19 cellular contexts compared by ENCODE assay signal in genomic region chr2:175990099-175990498, GRCh38. TPM values are rescaled to one million over a fixed set of nuclear protein-coding genes. Genes with fewer than 3 reads are reported as not detected.
DNase-seq lines count a peak whose midpoint lies in the region; ATAC-seq, FAIRE-seq and TF ChIP-seq lines count a peak whose summit lies in the region.
"Had no signal": no experiment of that assay in that cellular context is flagged by ENCODE, and none has a peak within 500 bp of the region (broad histone marks: within the 10 kb centered on the region; RNA-seq: fewer than 3 reads in every experiment).

No MANE protein-coding gene starts in this region.

- TF ChIP-seq CTCF in right atrium auricular region (IDR thresholded peaks at IDR 0.05) (no peak), glutamatergic neuron (IDR thresholded peaks at IDR 0.05; ENCODE audit: partially characterized antibody, unreplicated experiment) (no peak), nephron progenitor cell (IDR thresholded peaks at IDR 0.05) (no peak), testis (IDR thresholded peaks at IDR 0.05) (no peak)

- DNase-seq in Right ventricle myocardium inferior (ENCODE audit: missing footprints) (no peak), right atrium auricular region (ENCODE audit: low spot score) (no peak), glutamatergic neuron (peak; percentile 16), nephron progenitor cell (no peak), ureter (ENCODE audit: low spot score) (no peak), small intestine (no peak), testis (no peak)
- DNase-seq: 8988T; CD4-positive, alpha-beta memory T cell; DMS153; DMS79; GDM1; HFFc6 had no signal

- H3K27me3 ChIP-seq in right atrium auricular region (no peaks in the 10 kb centered on the region), small intestine (ENCODE audit: control insufficient read depth in 2 of 2, insufficient read depth in 2 of 2, low read length in 2 of 2) (no peaks in the 10 kb centered on the region), testis (no peaks in the 10 kb centered on the region)
- H3K27me3 ChIP-seq: BLaER1 had no signal

- H3K4me3 ChIP-seq in right atrium auricular region (no peak overlapping the region), small intestine (ENCODE audit: low read depth in 1 of 2, low read length in 2 of 2) (no peak overlapping the region), testis (no peak overlapping the region)
- H3K4me3 ChIP-seq: BLaER1, GM23338 had no signal

- no peak for FAIRE-seq in small intestine (lab: Jason Lieb, UNC)
- FAIRE-seq: H54 had no signal

- peaks cover 6% of the 10 kb centered on the region for H3K9me3 Mint-ChIP-seq in glutamatergic neuron (ENCODE audit: unreplicated experiment)
- no peaks in the 10 kb centered on the region for H3K9me3 Mint-ChIP-seq in nephron progenitor cell
- H3K9me3 Mint-ChIP-seq: CD4-positive, alpha-beta memory T cell; GM23338; HFFc6 had no signal

- peaks cover 12% of the 10 kb centered on the region for H3K4me1 Mint-ChIP-seq in glutamatergic neuron (ENCODE audit: low read depth, unreplicated experiment)
- no peaks in the 10 kb centered on the region for H3K4me1 Mint-ChIP-seq in nephron progenitor cell
- H3K4me1 Mint-ChIP-seq: CD14-positive monocyte, GM23338 had no signal

- intact Hi-C loops in Right ventricle myocardium inferior (cut with DNase I), result no loop called here
- intact Hi-C loops in testis (cut with DNase I; ENCODE audit: low total_unique reads), result no loop called here

- H3K27ac ChIP-seq in right atrium auricular region, result peak overlapping the region in 1 of 2 donors; percentile 21
- H3K27ac ChIP-seq in small intestine (ENCODE audit: low read depth in 1 of 2, low read length in 1 of 2), result no peak overlapping the region
- H3K27ac ChIP-seq in testis, result no peak overlapping the region
- H3K27ac ChIP-seq: BLaER1, HL-60 had no signal

- H3K36me3 Mint-ChIP-seq in glutamatergic neuron (ENCODE audit: unreplicated experiment), result no peaks in the 10 kb centered on the region
- peaks cover 45% of the 10 kb centered on the region for H3K36me3 Mint-ChIP-seq in nephron progenitor cell (ENCODE audit: low read depth)

- ATAC-seq in Right ventricle myocardium inferior, result peak; percentile 39
- ATAC-seq: GM23338, HCT116 had no signal

- no peaks in the 10 kb centered on the region for H3K4me1 ChIP-seq in right atrium auricular region
- no peaks in the 10 kb centered on the region for H3K4me1 ChIP-seq in small intestine (ENCODE audit: control insufficient read depth in 2 of 2, insufficient read depth in 1 of 2, low read depth in 1 of 2, low read length in 1 of 2)
- H3K4me1 ChIP-seq in testis, result no peaks in the 10 kb centered on the region
- H3K4me1 ChIP-seq: BLaER1 had no signal

- H3K4me3 Mint-ChIP-seq in glutamatergic neuron (ENCODE audit: unreplicated experiment) (no peak overlapping the region), nephron progenitor cell (no peak overlapping the region)
- H3K4me3 Mint-ChIP-seq: CD14-positive monocyte; CD4-positive, alpha-beta memory T cell; GM23338; HFFc6 had no signal

- no peak for TF ChIP-seq POLR2A in testis (IDR thresholded peaks at IDR 0.05)

- H3K27ac Mint-ChIP-seq in glutamatergic neuron (ENCODE audit: unreplicated experiment) (peak overlapping the region; percentile 40), nephron progenitor cell (peak overlapping the region; percentile 73)
- H3K27ac Mint-ChIP-seq: CD14-positive monocyte; CD4-positive, alpha-beta memory T cell; GM23338; HFFc6 had no signal

- H3K27me3 Mint-ChIP-seq in glutamatergic neuron (ENCODE audit: unreplicated experiment) (peaks cover 3% of the 10 kb centered on the region), nephron progenitor cell (ENCODE audit: low read depth, poor library complexity) (no peaks in the 10 kb centered on the region)
- H3K27me3 Mint-ChIP-seq: CD4-positive, alpha-beta memory T cell had no signal

- H3K36me3 ChIP-seq in right atrium auricular region (no peaks in the 10 kb centered on the region), small intestine (ENCODE audit: control insufficient read depth in 2 of 2, insufficient read depth in 2 of 2, low read length in 2 of 2) (no peaks in the 10 kb centered on the region), testis (ENCODE audit: low read depth, missing control alignments) (no peaks in the 10 kb centered on the region)

- 86 to 97% (median 97%) methylated on average over 2 of the region's 2 CpGs for WGBS in small intestine, 3 donors
- WGBS in testis, 2 donors, result 94 to 100% methylated on average over 2 of the region's 2 CpGs

- H3K9me3 ChIP-seq in right atrium auricular region, result no peaks in the 10 kb centered on the region
- no peaks in the 10 kb centered on the region for H3K9me3 ChIP-seq in small intestine (ENCODE audit: control insufficient read depth, low read depth)
- H3K9me3 ChIP-seq in testis, result no peaks in the 10 kb centered on the region
- H3K9me3 ChIP-seq: BLaER1 had no signal

RNA-seq across cellular contexts. Expression of gene LNPK, which starts 12.0 kb away (rescaled TPM):
- total RNA-seq in Right ventricle myocardium inferior, result 38.8 TPM
- total RNA-seq in right atrium auricular region, result 10 to 100 TPM; 12.8 to 14.8 TPM
- total RNA-seq in glutamatergic neuron (ENCODE audit: unreplicated experiment), result 78.2 TPM
- total RNA-seq in ureter, result 32.5 TPM
- 1 to 10 TPM; 2.2 to 7.1 (median 2.9) TPM for polyA plus RNA-seq in small intestine
- total RNA-seq in testis, result 10 to 100 TPM; 19.5 to 23.8 TPM
- polyA plus RNA-seq in testis (ENCODE audit: insufficient read depth, low read depth, low replicate concordance), result 45.2 TPM
